Comparison of ENCODE assay signal across 9 cellular contexts in genomic region chr11:66586136-66586535, GRCh38. TPM values are rescaled to one million over a fixed set of nuclear protein-coding genes. Genes with fewer than 3 reads are reported as not detected.
"Had no signal": no experiment of that assay in that cellular context is flagged by ENCODE, and none has a peak within 500 bp of the region (broad histone marks: within the 10 kb centered on the region; RNA-seq: fewer than 3 reads in every experiment).

No MANE protein-coding gene starts in this region.

- H3K4me3 Mint-ChIP-seq: H9, IgD-negative memory B cell had no signal

- FAIRE-seq: H54 had no signal

- H3K27ac ChIP-seq: GM23248, HL-60 had no signal

- H3K4me1 Mint-ChIP-seq: IgD-negative memory B cell had no signal

- H3K9ac ChIP-seq: GM23248 had no signal

- H3K4me3 ChIP-seq: GM23248 had no signal

- H3K27me3 Mint-ChIP-seq: IgD-negative memory B cell had no signal

- H2AFZ ChIP-seq: GM23248 had no signal

- H3K36me3 Mint-ChIP-seq: IgD-negative memory B cell had no signal

- DNase-seq: GM23248, GOT3, H9, HCEC 1CT, KBM-7 had no signal

- H3K27ac Mint-ChIP-seq: IgD-negative memory B cell had no signal

RNA-seq across cellular contexts. Expression of gene CCDC87, which starts 6.7 kb away (rescaled TPM):
- polyA plus RNA-seq: IgD-negative memory B cell had no signal

RNA-seq across cellular contexts. Expression of gene ACTN3, which starts 39.4 kb away (rescaled TPM):
- total RNA-seq: GM23248, HT1080 had no signal
- polyA plus RNA-seq: GM23248, IgD-negative memory B cell had no signal
